1 cellular context compared by ENCODE assay signal in the genomic region with DNA sequence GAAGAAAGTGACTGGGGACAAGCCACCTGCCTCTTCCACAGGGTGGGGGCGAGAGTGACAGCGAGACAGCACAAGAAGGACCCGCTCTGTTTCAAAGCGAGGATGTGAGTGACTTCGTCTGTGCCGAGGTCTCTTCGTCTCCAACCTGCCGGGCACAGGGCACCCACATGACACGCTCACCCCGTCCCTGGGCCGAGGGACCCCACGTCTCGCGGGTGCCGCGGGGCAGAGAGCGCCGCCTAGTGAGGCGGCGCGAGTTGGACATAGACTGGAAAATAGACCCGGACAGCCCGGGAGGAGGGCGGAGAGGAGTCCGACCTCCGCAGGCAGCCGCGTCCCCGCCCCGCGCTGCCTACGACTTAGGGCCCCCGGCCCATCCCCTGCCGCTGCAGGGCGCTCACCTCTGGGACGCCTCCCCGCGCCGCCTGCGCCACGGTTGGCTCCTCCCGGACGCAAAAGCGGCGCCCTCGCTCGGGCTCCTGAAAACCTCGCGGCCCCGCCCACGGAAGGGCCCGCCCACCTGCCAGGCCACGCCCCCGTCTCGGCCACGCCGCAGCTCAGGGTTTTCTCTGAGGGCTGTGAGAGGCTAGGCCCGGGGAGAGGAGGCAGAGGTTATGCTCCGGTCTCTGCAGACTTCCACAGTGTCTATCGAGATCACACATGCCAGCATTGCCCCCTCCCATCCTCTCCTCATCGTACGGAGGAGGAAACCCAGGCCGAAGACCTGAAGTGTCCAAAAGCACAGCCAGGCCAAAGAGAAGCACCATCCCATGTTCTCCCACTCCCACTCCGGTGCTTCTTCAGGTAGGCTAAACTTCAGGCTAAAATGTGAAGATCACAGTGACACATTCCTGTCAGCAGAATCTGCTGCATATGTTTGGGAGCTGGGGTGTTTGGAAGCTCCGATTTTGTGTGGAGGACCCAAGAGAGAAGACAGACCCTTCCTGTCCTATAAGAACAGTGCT.
TF ChIP-seq lines count a peak whose summit lies in the region.

TSS of gene TLR5 (minus strand) at position 454 of the 965 bp plus-strand sequence. CDS start 30,217 bp downstream, outside the sequence.

TF ChIP-seq in GM12878, 131 proteins besides CTCF, POLR2A, EP300 and RAD21 (continued from another document and continues in another):
- TF ChIP-seq, protein P1, sequence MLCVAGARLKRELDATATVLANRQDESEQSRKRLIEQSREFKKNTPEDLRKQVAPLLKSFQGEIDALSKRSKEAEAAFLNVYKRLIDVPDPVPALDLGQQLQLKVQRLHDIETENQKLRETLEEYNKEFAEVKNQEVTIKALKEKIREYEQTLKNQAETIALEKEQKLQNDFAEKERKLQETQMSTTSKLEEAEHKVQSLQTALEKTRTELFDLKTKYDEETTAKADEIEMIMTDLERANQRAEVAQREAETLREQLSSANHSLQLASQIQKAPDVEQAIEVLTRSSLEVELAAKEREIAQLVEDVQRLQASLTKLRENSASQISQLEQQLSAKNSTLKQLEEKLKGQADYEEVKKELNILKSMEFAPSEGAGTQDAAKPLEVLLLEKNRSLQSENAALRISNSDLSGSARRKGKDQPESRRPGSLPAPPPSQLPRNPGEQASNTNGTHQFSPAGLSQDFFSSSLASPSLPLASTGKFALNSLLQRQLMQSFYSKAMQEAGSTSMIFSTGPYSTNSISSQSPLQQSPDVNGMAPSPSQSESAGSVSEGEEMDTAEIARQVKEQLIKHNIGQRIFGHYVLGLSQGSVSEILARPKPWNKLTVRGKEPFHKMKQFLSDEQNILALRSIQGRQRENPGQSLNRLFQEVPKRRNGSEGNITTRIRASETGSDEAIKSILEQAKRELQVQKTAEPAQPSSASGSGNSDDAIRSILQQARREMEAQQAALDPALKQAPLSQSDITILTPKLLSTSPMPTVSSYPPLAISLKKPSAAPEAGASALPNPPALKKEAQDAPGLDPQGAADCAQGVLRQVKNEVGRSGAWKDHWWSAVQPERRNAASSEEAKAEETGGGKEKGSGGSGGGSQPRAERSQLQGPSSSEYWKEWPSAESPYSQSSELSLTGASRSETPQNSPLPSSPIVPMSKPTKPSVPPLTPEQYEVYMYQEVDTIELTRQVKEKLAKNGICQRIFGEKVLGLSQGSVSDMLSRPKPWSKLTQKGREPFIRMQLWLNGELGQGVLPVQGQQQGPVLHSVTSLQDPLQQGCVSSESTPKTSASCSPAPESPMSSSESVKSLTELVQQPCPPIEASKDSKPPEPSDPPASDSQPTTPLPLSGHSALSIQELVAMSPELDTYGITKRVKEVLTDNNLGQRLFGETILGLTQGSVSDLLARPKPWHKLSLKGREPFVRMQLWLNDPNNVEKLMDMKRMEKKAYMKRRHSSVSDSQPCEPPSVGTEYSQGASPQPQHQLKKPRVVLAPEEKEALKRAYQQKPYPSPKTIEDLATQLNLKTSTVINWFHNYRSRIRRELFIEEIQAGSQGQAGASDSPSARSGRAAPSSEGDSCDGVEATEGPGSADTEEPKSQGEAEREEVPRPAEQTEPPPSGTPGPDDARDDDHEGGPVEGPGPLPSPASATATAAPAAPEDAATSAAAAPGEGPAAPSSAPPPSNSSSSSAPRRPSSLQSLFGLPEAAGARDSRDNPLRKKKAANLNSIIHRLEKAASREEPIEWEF (IDR thresholded peaks at IDR 0.05; ENCODE audit: insufficient replicate concordance, low read depth, low read length) = no peak
- no peak for TF ChIP-seq NRF1 (conservative IDR thresholded peaks at IDR 0.05; ENCODE audit: low read depth, low read length)
- no peak for TF ChIP-seq SMAD5 (IDR thresholded peaks at IDR 0.05; ENCODE audit: low read depth)
- no peak for TF ChIP-seq PRDM15 (CRISPR knock-in tag; IDR thresholded peaks at IDR 0.05)
- peak; percentile 19; the same call in 1 of the 2 replicates for TF ChIP-seq GATAD2B (conservative IDR thresholded peaks at IDR 0.05; ENCODE audit: low read depth)
- TF ChIP-seq ESRRA (IDR thresholded peaks at IDR 0.05; ENCODE audit: low read length) = no peak
- peak; percentile 50; the same call in 1 of the 2 replicates for TF ChIP-seq NR2F1 (conservative IDR thresholded peaks at IDR 0.05)
- TF ChIP-seq CHD1 (IDR thresholded peaks at IDR 0.05; ENCODE audit: low read depth, low read length) = no peak
- TF ChIP-seq ZNF207 (IDR thresholded peaks at IDR 0.05; ENCODE audit: borderline replicate concordance) = no peak
- TF ChIP-seq MEF2B (IDR thresholded peaks at IDR 0.05; ENCODE audit: partially characterized antibody, poor library complexity, severe bottlenecking) = no peak
- no peak for TF ChIP-seq SREBF1 (IDR thresholded peaks at IDR 0.05; ENCODE audit: low read length)
- TF ChIP-seq, protein P2, sequence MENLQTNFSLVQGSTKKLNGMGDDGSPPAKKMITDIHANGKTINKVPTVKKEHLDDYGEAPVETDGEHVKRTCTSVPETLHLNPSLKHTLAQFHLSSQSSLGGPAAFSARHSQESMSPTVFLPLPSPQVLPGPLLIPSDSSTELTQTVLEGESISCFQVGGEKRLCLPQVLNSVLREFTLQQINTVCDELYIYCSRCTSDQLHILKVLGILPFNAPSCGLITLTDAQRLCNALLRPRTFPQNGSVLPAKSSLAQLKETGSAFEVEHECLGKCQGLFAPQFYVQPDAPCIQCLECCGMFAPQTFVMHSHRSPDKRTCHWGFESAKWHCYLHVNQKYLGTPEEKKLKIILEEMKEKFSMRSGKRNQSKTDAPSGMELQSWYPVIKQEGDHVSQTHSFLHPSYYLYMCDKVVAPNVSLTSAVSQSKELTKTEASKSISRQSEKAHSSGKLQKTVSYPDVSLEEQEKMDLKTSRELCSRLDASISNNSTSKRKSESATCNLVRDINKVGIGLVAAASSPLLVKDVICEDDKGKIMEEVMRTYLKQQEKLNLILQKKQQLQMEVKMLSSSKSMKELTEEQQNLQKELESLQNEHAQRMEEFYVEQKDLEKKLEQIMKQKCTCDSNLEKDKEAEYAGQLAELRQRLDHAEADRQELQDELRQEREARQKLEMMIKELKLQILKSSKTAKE (IDR thresholded peaks at IDR 0.05; ENCODE audit: low read depth, poor library complexity, severe bottlenecking) = no peak
- no peak for TF ChIP-seq RCOR1 (conservative IDR thresholded peaks at IDR 0.05; ENCODE audit: low read depth, low read length)
- TF ChIP-seq RB1 (IDR thresholded peaks at IDR 0.05; ENCODE audit: borderline replicate concordance) = no peak
- TF ChIP-seq IRF5 (IDR thresholded peaks at IDR 0.05; ENCODE audit: borderline replicate concordance) = no peak
- peak; percentile 95 for TF ChIP-seq ZNF687 (IDR thresholded peaks at IDR 0.05)
- TF ChIP-seq, protein P3, sequence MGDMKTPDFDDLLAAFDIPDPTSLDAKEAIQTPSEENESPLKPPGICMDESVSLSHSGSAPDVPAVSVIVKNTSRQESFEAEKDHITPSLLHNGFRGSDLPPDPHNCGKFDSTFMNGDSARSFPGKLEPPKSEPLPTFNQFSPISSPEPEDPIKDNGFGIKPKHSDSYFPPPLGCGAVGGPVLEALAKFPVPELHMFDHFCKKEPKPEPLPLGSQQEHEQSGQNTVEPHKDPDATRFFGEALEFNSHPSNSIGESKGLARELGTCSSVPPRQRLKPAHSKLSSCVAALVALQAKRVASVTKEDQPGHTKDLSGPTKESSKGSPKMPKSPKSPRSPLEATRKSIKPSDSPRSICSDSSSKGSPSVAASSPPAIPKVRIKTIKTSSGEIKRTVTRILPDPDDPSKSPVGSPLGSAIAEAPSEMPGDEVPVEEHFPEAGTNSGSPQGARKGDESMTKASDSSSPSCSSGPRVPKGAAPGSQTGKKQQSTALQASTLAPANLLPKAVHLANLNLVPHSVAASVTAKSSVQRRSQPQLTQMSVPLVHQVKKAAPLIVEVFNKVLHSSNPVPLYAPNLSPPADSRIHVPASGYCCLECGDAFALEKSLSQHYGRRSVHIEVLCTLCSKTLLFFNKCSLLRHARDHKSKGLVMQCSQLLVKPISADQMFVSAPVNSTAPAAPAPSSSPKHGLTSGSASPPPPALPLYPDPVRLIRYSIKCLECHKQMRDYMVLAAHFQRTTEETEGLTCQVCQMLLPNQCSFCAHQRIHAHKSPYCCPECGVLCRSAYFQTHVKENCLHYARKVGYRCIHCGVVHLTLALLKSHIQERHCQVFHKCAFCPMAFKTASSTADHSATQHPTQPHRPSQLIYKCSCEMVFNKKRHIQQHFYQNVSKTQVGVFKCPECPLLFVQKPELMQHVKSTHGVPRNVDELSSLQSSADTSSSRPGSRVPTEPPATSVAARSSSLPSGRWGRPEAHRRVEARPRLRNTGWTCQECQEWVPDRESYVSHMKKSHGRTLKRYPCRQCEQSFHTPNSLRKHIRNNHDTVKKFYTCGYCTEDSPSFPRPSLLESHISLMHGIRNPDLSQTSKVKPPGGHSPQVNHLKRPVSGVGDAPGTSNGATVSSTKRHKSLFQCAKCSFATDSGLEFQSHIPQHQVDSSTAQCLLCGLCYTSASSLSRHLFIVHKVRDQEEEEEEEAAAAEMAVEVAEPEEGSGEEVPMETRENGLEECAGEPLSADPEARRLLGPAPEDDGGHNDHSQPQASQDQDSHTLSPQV (IDR thresholded peaks at IDR 0.05) = 0 out of 2 replicates have a peak, but pooled peaks have one; percentile 20
- TF ChIP-seq SMAD1 (IDR thresholded peaks at IDR 0.05; ENCODE audit: low read depth, partially characterized antibody) = peak; percentile 56
- no peak for TF ChIP-seq ASH2L (IDR thresholded peaks at IDR 0.05; ENCODE audit: borderline replicate concordance, low read depth)
- no peak for TF ChIP-seq PKNOX1 (IDR thresholded peaks at IDR 0.05)
- TF ChIP-seq, protein P4, sequence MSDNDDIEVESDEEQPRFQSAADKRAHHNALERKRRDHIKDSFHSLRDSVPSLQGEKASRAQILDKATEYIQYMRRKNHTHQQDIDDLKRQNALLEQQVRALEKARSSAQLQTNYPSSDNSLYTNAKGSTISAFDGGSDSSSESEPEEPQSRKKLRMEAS (IDR thresholded peaks at IDR 0.05; ENCODE audit: low read depth, low read length) = peak; percentile 28; the same call in 1 of the 2 replicates
- peak; percentile 38; the same call in 1 of the 2 replicates for TF ChIP-seq CHD2 (IDR thresholded peaks at IDR 0.05; ENCODE audit: borderline replicate concordance, low read depth, low read length)
- TF ChIP-seq ETV6 (conservative IDR thresholded peaks at IDR 0.05 in 1 of 2, IDR thresholded peaks at IDR 0.05 in 1 of 2; ENCODE audit: borderline replicate concordance in 1 of 2, low read depth in 1 of 2) = no peak
- no peak; the same call in 1 of the 2 replicates for TF ChIP-seq BACH1 (IDR thresholded peaks at IDR 0.05; ENCODE audit: borderline replicate concordance)
